Comparison of ENCODE assay signal across 21 cellular contexts in genomic region chr11:29773656-29774264, GRCh38.
A peak's percentile ranks its signal among the peaks of the same experiment; 100 is the strongest.
DNase-seq lines count a peak whose midpoint lies in the region; ATAC-seq and TF ChIP-seq lines count a peak whose summit lies in the region.
"Had no signal": no experiment of that assay in that cellular context is flagged by ENCODE, and none has a peak within 500 bp of the region (broad histone marks: within the 10 kb centered on the region; RNA-seq: fewer than 3 reads in every experiment).

No MANE protein-coding gene starts in this region.

- intact Hi-C loops in Right ventricle myocardium inferior (cut with DNase I) (loop anchor here (5.0 to 10.0 kb wide), 3 partner anchors 231 to 319 kb away; no protein-coding TSS in a partner anchor), head of caudate nucleus (cut with DNase I) (no loop called here), uterus (cut with DNase I; ENCODE audit: low total_unique reads) (no loop called here), left colon (cut with DNase I, micrococcal nuclease) (no loop called here)

- H3K4me1 ChIP-seq in right atrium auricular region (no peaks in the 10 kb centered on the region), lung (ENCODE audit: control insufficient read depth in 2 of 2, insufficient read depth in 2 of 2, low read length in 2 of 2) (no peaks in the 10 kb centered on the region), uterus (no peaks in the 10 kb centered on the region)
- H3K4me1 ChIP-seq: sigmoid colon had no signal

- DNase-seq in Right ventricle myocardium inferior (ENCODE audit: missing footprints), result peak; percentile 69
- DNase-seq in right atrium auricular region (ENCODE audit: low spot score), result no peak
- peak; percentile 28 to 91 (median 62) for DNase-seq in head of caudate nucleus
- no peak for DNase-seq in lung (ENCODE audit: low spot score)
- DNase-seq in uterus, result peak in 1 of 2 donors; percentile 48
- no peak for DNase-seq in HUDEP-2 (lab: John Stamatoyannopoulos, UW; ENCODE audit: unreplicated experiment in 76 of 76)
- no peak for DNase-seq in left colon
- DNase-seq in NCI-H345 treated with DMSO at 0.1 percent for 48 hours (lab: John Stamatoyannopoulos, UW; ENCODE audit: unreplicated experiment), result no peak
- DNase-seq: activated CD4-positive, alpha-beta T cell treated with anti-CD3 and anti-CD28 coated beads, Interleukin-2, amount 10 ng/mL, durations not matched to agents 24 days and 14 days; activated effector memory CD4-positive, alpha-beta T cell treated with Interleukin-2 at 50 U/mL for 16 hours; effector memory CD8-positive, alpha-beta T cell; EL; GOT3; NCI-H1417; NCI-H748 treated with DMSO at 0.1 percent for 48 hours; SIG-M5; sigmoid colon; stimulated activated CD4-positive, alpha-beta T cell treated with anti-CD3 and anti-CD28 coated beads, Interleukin-2, amount 100 ng/mL, for 24 hours; stimulated activated naive CD8-positive, alpha-beta T cell treated with anti-CD3 and anti-CD28 coated beads, Interleukin-15, Interleukin-2, amounts not matched to agents 100 U/mL and 50 U/mL, for 24 hours; T-helper 1 cell had no signal

- H3K9me3 ChIP-seq in right atrium auricular region, result no peaks in the 10 kb centered on the region
- peaks cover 0 to 3% of the 10 kb centered on the region in 2 donors for H3K9me3 ChIP-seq in lung (ENCODE audit: control insufficient read depth in 2 of 2, insufficient read depth in 1 of 2, low read length in 1 of 2)
- no peaks in the 10 kb centered on the region for H3K9me3 ChIP-seq in uterus
- H3K9me3 ChIP-seq: sigmoid colon had no signal

- TF ChIP-seq CTCF in right atrium auricular region (IDR thresholded peaks at IDR 0.05), result no peak
- no peak for TF ChIP-seq CTCF in lung (IDR thresholded peaks at IDR 0.05; ENCODE audit: control extremely low read depth, extremely low read depth)
- TF ChIP-seq CTCF in uterus (IDR thresholded peaks at IDR 0.05), result no peak

- no peak for TF ChIP-seq POLR2A in uterus (IDR thresholded peaks at IDR 0.05)

- no peak overlapping the region for H3K4me3 ChIP-seq in right atrium auricular region
- no peak overlapping the region for H3K4me3 ChIP-seq in lung
- no peak overlapping the region for H3K4me3 ChIP-seq in uterus
- H3K4me3 ChIP-seq: sigmoid colon had no signal

- WGBS in lung, 2 donors, result 79 to 91% methylated on average over 4 of the region's 4 CpGs

- H3K27me3 ChIP-seq in right atrium auricular region (no peaks in the 10 kb centered on the region), lung (ENCODE audit: control insufficient read depth, insufficient read depth) (no peaks in the 10 kb centered on the region), uterus (no peaks in the 10 kb centered on the region)
- H3K27me3 ChIP-seq: sigmoid colon had no signal

- H3K27ac ChIP-seq in right atrium auricular region (peak overlapping the region in 1 of 2 donors; percentile 44), lung (ENCODE audit: low read depth in 1 of 2, low read length in 1 of 2) (peak overlapping the region in 1 of 2 donors; percentile 76), uterus (peak overlapping the region; percentile 53 to 68)
- H3K27ac ChIP-seq: 22Rv1, sigmoid colon had no signal

- ATAC-seq in Right ventricle myocardium inferior (peak; percentile 98), lung (ENCODE audit: insufficient read depth, low FRiP score) (peak; percentile 27), left colon (no peak)
- ATAC-seq: effector memory CD8-positive, alpha-beta T cell; stimulated activated naive CD8-positive, alpha-beta T cell treated with anti-CD3 and anti-CD28 coated beads, Interleukin-15, Interleukin-2, amounts not matched to agents 100 U/mL and 50 U/mL, for 24 hours had no signal

- H3K36me3 ChIP-seq in right atrium auricular region, result no peaks in the 10 kb centered on the region
- H3K36me3 ChIP-seq in lung (ENCODE audit: control insufficient read depth in 2 of 2, insufficient read depth in 2 of 2, low read length in 2 of 2), result no peaks in the 10 kb centered on the region
- H3K36me3 ChIP-seq in uterus, result no peaks in the 10 kb centered on the region
- H3K36me3 ChIP-seq: sigmoid colon had no signal

Comparison
In these comparisons a context has a peak if more than half of its experiments do, and no peak if none do; other contexts are left out.
1. DNase-seq: peak in Right ventricle myocardium inferior (single experiment) and head of caudate nucleus (42 of 42); none in right atrium auricular region (single experiment), lung (single experiment), HUDEP-2 (0 of 76), left colon (0 of 2) and NCI-H345 treated with DMSO at 0.1 percent for 48 hours (single experiment).